Comparison of ENCODE assay signal across 14 cellular contexts in the genomic region with DNA sequence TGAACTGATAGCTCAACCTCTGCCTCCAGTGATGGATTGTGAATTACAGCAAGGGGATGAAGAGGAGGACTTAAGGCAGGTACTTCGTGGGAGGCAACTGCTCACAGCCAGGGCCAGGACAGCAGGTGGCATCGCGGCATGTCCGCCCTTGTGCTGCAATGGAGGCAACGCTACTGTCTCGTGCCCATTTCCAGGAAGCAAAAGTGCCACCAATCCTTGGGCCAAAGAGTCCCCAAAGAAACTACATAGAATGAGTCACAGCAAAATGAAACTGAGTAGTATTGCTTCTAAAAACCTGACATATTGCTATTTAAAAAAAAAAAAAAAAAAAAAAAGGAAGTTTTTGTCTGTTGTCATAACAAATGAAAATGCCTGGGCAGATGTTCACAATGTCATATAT. TPM values are rescaled to one million over a fixed set of nuclear protein-coding genes. Genes with fewer than 3 reads are reported as not detected.
A peak's percentile ranks its signal among the peaks of the same experiment; 100 is the strongest.
DNase-seq lines count a peak whose midpoint lies in the region; ATAC-seq and TF ChIP-seq lines count a peak whose summit lies in the region.
"Had no signal": no experiment of that assay in that cellular context is flagged by ENCODE, and none has a peak within 500 bp of the region (broad histone marks: within the 10 kb centered on the region; RNA-seq: fewer than 3 reads in every experiment).

No MANE protein-coding gene starts in this region.

- peaks cover 23% of the 10 kb centered on the region for H4K20me1 ChIP-seq in osteoblast (ENCODE audit: insufficient read depth, low read length)

- DNase-seq in NOMO-1 treated with DMSO at 0.1 percent for 48 hours (lab: John Stamatoyannopoulos, UW; ENCODE audit: unreplicated experiment) (peak; percentile 19), NOMO-1 treated with dmso at 0.1 percent for 144 hours (lab: John Stamatoyannopoulos, UW; ENCODE audit: unreplicated experiment) (no peak), osteoblast (ENCODE audit: insufficient read length, low spot score, missing footprints) (peak; percentile 42), coronary artery (ENCODE audit: low spot score) (no peak)
- no peak for DNase-seq in stimulated activated CD8-positive, alpha-beta memory T cell treated with anti-CD3 and anti-CD28 coated beads, Interleukin-4, amount 100 ng/mL, for 48 hours
- DNase-seq: CD8-positive, alpha-beta T cell; NCI-H2227 treated with DMSO at 0.1 percent for 48 hours; T-helper 17 cell; transverse colon had no signal

- peaks cover 38% of the 10 kb centered on the region for H3K79me2 ChIP-seq in osteoblast (ENCODE audit: insufficient read depth, low read length)

- TF ChIP-seq CTCF in osteoblast (IDR thresholded peaks at IDR 0.05; ENCODE audit: extremely low read depth, low read depth, low read length): no peak
- no peak for TF ChIP-seq CTCF in coronary artery (IDR thresholded peaks at IDR 0.05)

- no peaks in the 10 kb centered on the region for H3K9me3 ChIP-seq in osteoblast (ENCODE audit: low read depth, low read length)
- H3K9me3 ChIP-seq: transverse colon had no signal

- H3K4me3 ChIP-seq in osteoblast (ENCODE audit: insufficient read depth, low read length) (no peak overlapping the region), coronary artery (no peak overlapping the region)
- H3K4me3 ChIP-seq: transverse colon had no signal

- ATAC-seq in GM21619 (IDR thresholded peaks at IDR 0.05; ENCODE audit: unreplicated experiment) (peak; percentile 45), HG03521 (IDR thresholded peaks at IDR 0.05; ENCODE audit: unreplicated experiment) (peak; percentile 56), HG03469 (IDR thresholded peaks at IDR 0.05; ENCODE audit: unreplicated experiment) (no peak)
- ATAC-seq: CD8-positive, alpha-beta T cell; T-helper 17 cell had no signal

- H2AFZ ChIP-seq in osteoblast (ENCODE audit: low read length): no peak overlapping the region

- H3K27me3 ChIP-seq in osteoblast (ENCODE audit: insufficient read depth, low read length): no peaks in the 10 kb centered on the region
- H3K27me3 ChIP-seq: transverse colon had no signal

- H3K4me1 ChIP-seq in osteoblast (ENCODE audit: insufficient read depth, low read length): no peaks in the 10 kb centered on the region
- H3K4me1 ChIP-seq: transverse colon had no signal

- no peaks in the 10 kb centered on the region for H3K36me3 ChIP-seq in osteoblast (ENCODE audit: insufficient read depth, low read length)
- H3K36me3 ChIP-seq: transverse colon had no signal

- no peak overlapping the region for H3K4me2 ChIP-seq in osteoblast (ENCODE audit: insufficient read depth, low read length)

- no peak overlapping the region for H3K27ac ChIP-seq in osteoblast (ENCODE audit: low read depth, low read length)
- peak overlapping the region in 1 of 2 donors; percentile 10 for H3K27ac ChIP-seq in coronary artery
- H3K27ac ChIP-seq: 22Rv1, epithelial cell of prostate, transverse colon had no signal

RNA-seq across cellular contexts. Expression of a gene that starts 46.6 kb away (rescaled TPM):
- 94.1 and 100 TPM in 2 replicates for total RNA-seq in osteoblast

Comparison
In these comparisons a context has a peak if more than half of its experiments do, and no peak if none do; other contexts are left out.
1. DNase-seq: peak in NOMO-1 treated with DMSO at 0.1 percent for 48 hours (single experiment) and osteoblast (single experiment); none in NOMO-1 treated with dmso at 0.1 percent for 144 hours (single experiment), coronary artery (single experiment) and stimulated activated CD8-positive, alpha-beta memory T cell treated with anti-CD3 and anti-CD28 coated beads, Interleukin-4, amount 100 ng/mL, for 48 hours (single experiment).